In the genomic region with DNA sequence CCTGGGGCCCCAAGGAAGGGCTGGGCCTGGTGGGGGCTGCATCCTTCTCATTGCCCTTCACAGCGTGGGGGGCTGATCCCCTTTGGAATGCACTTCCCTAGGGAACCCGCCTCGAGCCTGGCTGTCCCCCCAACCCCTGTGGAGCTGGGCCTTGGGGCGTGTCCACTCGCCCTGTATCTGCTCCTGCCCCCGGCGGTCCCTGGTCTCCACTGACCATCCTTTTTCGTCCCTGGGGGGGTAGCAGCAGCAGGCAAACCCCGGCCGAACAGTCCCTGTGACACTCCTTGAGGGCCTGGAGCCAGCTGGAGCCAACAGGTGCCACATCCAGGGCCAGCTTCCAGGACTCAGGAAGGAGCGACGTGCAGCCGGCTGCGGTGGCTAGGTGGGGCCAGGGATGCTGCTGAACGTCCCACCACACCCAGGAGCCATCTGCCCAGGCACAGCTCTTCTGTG, we compare ENCODE assay signal across 12 cellular contexts. TPM values are rescaled to one million over a fixed set of nuclear protein-coding genes. Genes with fewer than 3 reads are reported as not detected.
DNase-seq lines count a peak whose midpoint lies in the region; ATAC-seq and TF ChIP-seq lines count a peak whose summit lies in the region.
"Had no signal": no experiment of that assay in that cellular context is flagged by ENCODE, and none has a peak within 500 bp of the region (broad histone marks: within the 10 kb centered on the region; RNA-seq: fewer than 3 reads in every experiment).

No MANE protein-coding gene starts in this region.

- H3K9me3 Mint-ChIP-seq in activated CD4-positive, alpha-beta T cell treated with anti-CD3 and anti-CD28 coated beads, Interleukin-2, amount 10 ng/mL, durations not matched to agents 7 days and 5 days, result no peaks in the 10 kb centered on the region
- no peaks in the 10 kb centered on the region for H3K9me3 Mint-ChIP-seq in stimulated activated naive B cell treated with anti-CD40 and anti-IgM and Interleukin-4, amounts not matched to agents 10 μg/mL and 1 μg/mL and 100 μg/mL, for 72 hours
- H3K9me3 Mint-ChIP-seq in nephron progenitor cell, result peaks cover 1% of the 10 kb centered on the region
- H3K9me3 Mint-ChIP-seq: activated naive CD4-positive, alpha-beta T cell treated with anti-CD3 and anti-CD28 coated beads, Interleukin-2, amount 50 U/mL, for 24 hours; central memory CD8-positive, alpha-beta T cell had no signal

- no peaks in the 10 kb centered on the region for H3K9me3 ChIP-seq in WERI-Rb-1 (ENCODE audit: severe bottlenecking)
- H3K9me3 ChIP-seq: SJSA1 had no signal

- peak overlapping the region; percentile 64 for H3K27ac ChIP-seq in WERI-Rb-1
- H3K27ac ChIP-seq: SJSA1 had no signal

- no peak for DNase-seq in activated CD4-positive, alpha-beta T cell treated with anti-CD3 and anti-CD28 coated beads, Interleukin-2, amount 10 ng/mL, durations not matched to agents 7 days and 5 days
- no peak for DNase-seq in activated CD4-positive, alpha-beta T cell treated with anti-CD3 and anti-CD28 coated beads, Interleukin-2, amount 50 U/mL, for 1 hour
- DNase-seq in NCI-H1694 (lab: John Stamatoyannopoulos, UW) (peak; percentile 54), WERI-Rb-1 (peak; percentile 36), nephron progenitor cell (no peak)
- DNase-seq in stimulated activated naive B cell treated with anti-CD40 and anti-IgM and Interleukin-4, amounts not matched to agents 10 μg/mL and 1 μg/mL and 100 μg/mL, for 72 hours, result no peak
- DNase-seq in activated CD4-positive, alpha-beta T cell treated with anti-CD3 and anti-CD28 coated beads, Interleukin-2, amount 50 U/mL, for 4 hours, result no peak
- DNase-seq: stimulated activated CD4-positive, alpha-beta T cell treated with anti-CD3 and anti-CD28 coated beads, Interleukin-2, amount 100 ng/mL, for 48 hours had no signal

- no peak overlapping the region for H3K4me3 Mint-ChIP-seq in activated CD4-positive, alpha-beta T cell treated with anti-CD3 and anti-CD28 coated beads, Interleukin-2, amount 10 ng/mL, durations not matched to agents 7 days and 5 days
- no peak overlapping the region for H3K4me3 Mint-ChIP-seq in stimulated activated naive B cell treated with anti-CD40 and anti-IgM and Interleukin-4, amounts not matched to agents 10 μg/mL and 1 μg/mL and 100 μg/mL, for 72 hours
- H3K4me3 Mint-ChIP-seq in nephron progenitor cell, result no peak overlapping the region
- H3K4me3 Mint-ChIP-seq: activated naive CD4-positive, alpha-beta T cell treated with anti-CD3 and anti-CD28 coated beads, Interleukin-2, amount 50 U/mL, for 24 hours had no signal

- no peak overlapping the region for H3K4me3 ChIP-seq in WERI-Rb-1 (ENCODE audit: low read depth, low read length)
- H3K4me3 ChIP-seq: SJSA1 had no signal

- H3K27me3 Mint-ChIP-seq in activated CD4-positive, alpha-beta T cell treated with anti-CD3 and anti-CD28 coated beads, Interleukin-2, amount 10 ng/mL, durations not matched to agents 7 days and 5 days, result peaks cover 7% of the 10 kb centered on the region
- H3K27me3 Mint-ChIP-seq in stimulated activated naive B cell treated with anti-CD40 and anti-IgM and Interleukin-4, amounts not matched to agents 10 μg/mL and 1 μg/mL and 100 μg/mL, for 72 hours, result no peaks in the 10 kb centered on the region
- H3K27me3 Mint-ChIP-seq in nephron progenitor cell (ENCODE audit: low read depth, poor library complexity), result peaks cover 16% of the 10 kb centered on the region
- H3K27me3 Mint-ChIP-seq: activated naive CD4-positive, alpha-beta T cell treated with anti-CD3 and anti-CD28 coated beads, Interleukin-2, amount 50 U/mL, for 24 hours; central memory CD8-positive, alpha-beta T cell had no signal

- H3K36me3 Mint-ChIP-seq in activated CD4-positive, alpha-beta T cell treated with anti-CD3 and anti-CD28 coated beads, Interleukin-2, amount 10 ng/mL, durations not matched to agents 7 days and 5 days (ENCODE audit: low read depth), result no peaks in the 10 kb centered on the region
- peaks cover 0 to 2% of the 10 kb centered on the region in 2 donors for H3K36me3 Mint-ChIP-seq in stimulated activated naive B cell treated with anti-CD40 and anti-IgM and Interleukin-4, amounts not matched to agents 10 μg/mL and 1 μg/mL and 100 μg/mL, for 72 hours
- H3K36me3 Mint-ChIP-seq in nephron progenitor cell (ENCODE audit: low read depth), result no peaks in the 10 kb centered on the region
- H3K36me3 Mint-ChIP-seq: activated naive CD4-positive, alpha-beta T cell treated with anti-CD3 and anti-CD28 coated beads, Interleukin-2, amount 50 U/mL, for 24 hours had no signal

- no peak for ATAC-seq in stimulated activated naive B cell treated with anti-CD40 and anti-IgM and Interleukin-4, amounts not matched to agents 10 μg/mL and 1 μg/mL and 100 μg/mL, for 72 hours (replicated peaks)
- no peak for ATAC-seq in GM21576 (IDR thresholded peaks at IDR 0.05; ENCODE audit: unreplicated experiment)

- TF ChIP-seq CTCF in WERI-Rb-1 (IDR thresholded peaks at IDR 0.05; ENCODE audit: low read depth, low read length) (no peak), nephron progenitor cell (IDR thresholded peaks at IDR 0.05) (no peak)

- POLR2A ChIA-PET in activated CD4-positive, alpha-beta T cell treated with anti-CD3 and anti-CD28 coated beads, Interleukin-2, amount 10 ng/mL, durations not matched to agents 7 days and 5 days (lab: Charles Lee), result interaction anchor here (1.5 kb wide), 1 partner anchor 10 kb away, joined by 6 read pairs; the partner anchor contains the start of gene GPR132

- CTCF ChIA-PET in activated CD4-positive, alpha-beta T cell treated with anti-CD3 and anti-CD28 coated beads, Interleukin-2, amount 10 ng/mL, durations not matched to agents 7 days and 5 days (lab: Charles Lee), result interaction anchor here (1.2 to 7.6 kb wide), 4 partner anchors 9 to 29 kb away, joined by 3 to 50 read pairs (median 14); partner anchors contain the start of gene GPR132

- no peaks in the 10 kb centered on the region for H3K36me3 ChIP-seq in WERI-Rb-1
- H3K36me3 ChIP-seq: SJSA1 had no signal

- peak overlapping the region; percentile 25 for H3K27ac Mint-ChIP-seq in activated CD4-positive, alpha-beta T cell treated with anti-CD3 and anti-CD28 coated beads, Interleukin-2, amount 10 ng/mL, durations not matched to agents 7 days and 5 days
- H3K27ac Mint-ChIP-seq in stimulated activated naive B cell treated with anti-CD40 and anti-IgM and Interleukin-4, amounts not matched to agents 10 μg/mL and 1 μg/mL and 100 μg/mL, for 72 hours, result peak overlapping the region; percentile 14
- H3K27ac Mint-ChIP-seq in nephron progenitor cell, result no peak overlapping the region
- H3K27ac Mint-ChIP-seq: activated naive CD4-positive, alpha-beta T cell treated with anti-CD3 and anti-CD28 coated beads, Interleukin-2, amount 50 U/mL, for 24 hours had no signal

- peaks cover 44% of the 10 kb centered on the region for H3K4me1 Mint-ChIP-seq in activated CD4-positive, alpha-beta T cell treated with anti-CD3 and anti-CD28 coated beads, Interleukin-2, amount 10 ng/mL, durations not matched to agents 7 days and 5 days
- H3K4me1 Mint-ChIP-seq in stimulated activated naive B cell treated with anti-CD40 and anti-IgM and Interleukin-4, amounts not matched to agents 10 μg/mL and 1 μg/mL and 100 μg/mL, for 72 hours, result peaks cover 49 to 67% of the 10 kb centered on the region in 2 donors
- H3K4me1 Mint-ChIP-seq in nephron progenitor cell, result peaks cover 36% of the 10 kb centered on the region

- no peaks in the 10 kb centered on the region for H3K27me3 ChIP-seq in WERI-Rb-1 (ENCODE audit: insufficient read depth, low read depth, severe bottlenecking)

RNA-seq across cellular contexts. Expression of gene GPR132, which starts 9.4 kb away (rescaled TPM):
- 10 to 100 TPM; 44.2 to 46.6 TPM for total RNA-seq in activated CD4-positive, alpha-beta T cell treated with anti-CD3 and anti-CD28 coated beads, Interleukin-2, amount 10 ng/mL, durations not matched to agents 7 days and 5 days
- total RNA-seq: SJSA1 had no signal

RNA-seq across cellular contexts. Expression of gene CDCA4, which starts 53.7 kb away (rescaled TPM):
- total RNA-seq in activated CD4-positive, alpha-beta T cell treated with anti-CD3 and anti-CD28 coated beads, Interleukin-2, amount 10 ng/mL, durations not matched to agents 7 days and 5 days, result 10 to 100 TPM; 53.0 to 56.6 TPM

Comparison
In these comparisons a context has a peak if more than half of its experiments do, and no peak if none do; other contexts are left out.
1. DNase-seq: peak in NCI-H1694 (single experiment) and WERI-Rb-1 (single experiment); none in activated CD4-positive, alpha-beta T cell treated with anti-CD3 and anti-CD28 coated beads, Interleukin-2, amount 10 ng/mL, durations not matched to agents 7 days and 5 days (single experiment), activated CD4-positive, alpha-beta T cell treated with anti-CD3 and anti-CD28 coated beads, Interleukin-2, amount 50 U/mL, for 1 hour (single experiment), stimulated activated naive B cell treated with anti-CD40 and anti-IgM and Interleukin-4, amounts not matched to agents 10 μg/mL and 1 μg/mL and 100 μg/mL, for 72 hours (single experiment), nephron progenitor cell (single experiment) and activated CD4-positive, alpha-beta T cell treated with anti-CD3 and anti-CD28 coated beads, Interleukin-2, amount 50 U/mL, for 4 hours (0 of 2).